In genomic region chr4:118335774-118336173, GRCh38 we compare ENCODE assay signal across 23 cellular contexts. TPM values are rescaled to one million over a fixed set of nuclear protein-coding genes. Genes with fewer than 3 reads are reported as not detected.
"Had no signal": no experiment of that assay in that cellular context is flagged by ENCODE, and none has a peak within 500 bp of the region (broad histone marks: within the 10 kb centered on the region; RNA-seq: fewer than 3 reads in every experiment).

No MANE protein-coding gene starts in this region.

- H3K27me3 Mint-ChIP-seq: dendritic cell treated with granulocyte-macrophage colony-stimulating factor and Interleukin-4, amounts not matched to agents 40 ng/mL and 50 ng/mL, for 4 days; memory B cell; progenitor cell of endocrine pancreas had no signal

- DNase-seq: effector memory CD8-positive, alpha-beta T cell; foreskin keratinocyte; head of caudate nucleus; kidney; left cardiac atrium; left ventricle myocardium inferior; lower lobe of right lung; naive thymus-derived CD4-positive, alpha-beta T cell; nephron progenitor cell; ovary; right cardiac atrium; stimulated activated CD4-positive, alpha-beta T cell treated with anti-CD3 and anti-CD28 coated beads, Interleukin-2, amount 100 ng/mL, for 48 hours; stimulated activated naive CD4-positive, alpha-beta T cell treated with Interleukin-2 at 50 U/mL for 16 hours; thyroid gland had no signal

- H3K27ac ChIP-seq: epithelial cell of prostate, esophagus muscularis mucosa, foreskin keratinocyte, hepatocyte, left ventricle myocardium inferior, lower lobe of right lung, ovary, suprapubic skin, thyroid gland had no signal

- H3K36me3 ChIP-seq: esophagus muscularis mucosa, left ventricle myocardium inferior, lower lobe of right lung, ovary, suprapubic skin, thyroid gland had no signal

- H3K4me2 ChIP-seq: hepatocyte, smooth muscle cell had no signal

- H2AFZ ChIP-seq: hepatocyte had no signal

- H3K9me3 Mint-ChIP-seq: dendritic cell treated with granulocyte-macrophage colony-stimulating factor and Interleukin-4, amounts not matched to agents 40 ng/mL and 50 ng/mL, for 4 days; effector memory CD8-positive, alpha-beta T cell; memory B cell; naive thymus-derived CD4-positive, alpha-beta T cell; nephron progenitor cell; type B pancreatic cell had no signal

- H3K4me3 ChIP-seq: esophagus muscularis mucosa, hepatocyte, left ventricle myocardium inferior, lower lobe of right lung, ovary, smooth muscle cell, suprapubic skin, thyroid gland had no signal

- H3K27ac Mint-ChIP-seq: dendritic cell treated with granulocyte-macrophage colony-stimulating factor and Interleukin-4, amounts not matched to agents 40 ng/mL and 50 ng/mL, for 4 days; effector memory CD8-positive, alpha-beta T cell; memory B cell; naive thymus-derived CD4-positive, alpha-beta T cell; nephron progenitor cell; progenitor cell of endocrine pancreas; type B pancreatic cell had no signal

- H3K79me2 ChIP-seq: hepatocyte had no signal

- H3K4me3 Mint-ChIP-seq: dendritic cell treated with granulocyte-macrophage colony-stimulating factor and Interleukin-4, amounts not matched to agents 40 ng/mL and 50 ng/mL, for 4 days; effector memory CD8-positive, alpha-beta T cell; memory B cell; naive thymus-derived CD4-positive, alpha-beta T cell; nephron progenitor cell; type B pancreatic cell had no signal

- H3K27me3 ChIP-seq: esophagus muscularis mucosa, foreskin keratinocyte, hepatocyte, ovary, suprapubic skin, thyroid gland had no signal

- H3K4me1 ChIP-seq: left ventricle myocardium inferior, suprapubic skin, thyroid gland had no signal

- H3K4me1 Mint-ChIP-seq: memory B cell; naive thymus-derived CD4-positive, alpha-beta T cell; nephron progenitor cell had no signal

- ATAC-seq: effector memory CD8-positive, alpha-beta T cell; foreskin keratinocyte; left cardiac atrium; lower lobe of right lung; naive thymus-derived CD4-positive, alpha-beta T cell; right cardiac atrium had no signal

- H3K36me3 Mint-ChIP-seq: memory B cell; naive thymus-derived CD4-positive, alpha-beta T cell; type B pancreatic cell had no signal

- H3K9me3 ChIP-seq: esophagus muscularis mucosa, left ventricle myocardium inferior, lower lobe of right lung, ovary, suprapubic skin, thyroid gland had no signal

RNA-seq across cellular contexts. Expression of gene PRSS12, which starts 17.0 kb away (rescaled TPM):
- total RNA-seq: left ventricle myocardium inferior; naive thymus-derived CD4-positive, alpha-beta T cell; right cardiac atrium had no signal
